In the genomic region with DNA sequence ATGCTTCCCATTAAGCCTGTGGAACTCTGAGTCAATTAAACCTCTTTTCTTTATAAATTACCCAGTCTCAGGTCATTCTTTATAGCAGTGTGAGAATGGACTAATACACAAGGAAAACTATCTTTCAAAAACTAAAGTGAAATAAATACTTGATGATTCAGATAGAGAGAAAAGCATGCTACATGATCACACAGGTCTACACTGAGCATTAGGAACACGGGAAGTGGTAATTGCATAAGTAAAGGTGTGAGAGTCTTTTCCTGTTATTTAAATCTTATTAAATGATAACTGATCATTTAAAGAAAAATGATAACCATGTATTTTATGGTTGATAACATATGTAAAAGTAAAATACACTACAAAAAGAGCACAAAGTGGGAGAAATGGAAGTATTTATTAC, we compare ENCODE assay signal across 23 cellular contexts.
DNase-seq lines count a peak whose midpoint lies in the region; ATAC-seq, FAIRE-seq and TF ChIP-seq lines count a peak whose summit lies in the region.
"Had no signal": no experiment of that assay in that cellular context is flagged by ENCODE, and none has a peak within 500 bp of the region (broad histone marks: within the 10 kb centered on the region; RNA-seq: fewer than 3 reads in every experiment).

No MANE protein-coding gene starts in this region.

- BruUV-seq in mammary epithelial cell (replicated peaks; lab: Mats Ljungman, UMichigan) = no TSS peak

- no peaks in the 10 kb centered on the region for H3K27me3 ChIP-seq in mammary epithelial cell (ENCODE audit: insufficient read depth, low read length)
- H3K27me3 ChIP-seq in breast epithelium = no peaks in the 10 kb centered on the region
- no peaks in the 10 kb centered on the region for H3K27me3 ChIP-seq in keratinocyte (ENCODE audit: control insufficient read depth, extremely low read depth, insufficient read depth, low read length)
- H3K27me3 ChIP-seq: BLaER1 treated with 17β-estradiol and CSF1 and Interleukin-3, amounts not matched to agents 10 nM and 100 nM had no signal

- ATAC-seq in esophagus mucosa (peak; percentile 32), left lobe of liver (no peak)
- ATAC-seq: A549; CD8-positive, alpha-beta T cell; GM12878 had no signal

- no peaks in the 10 kb centered on the region for H3K79me2 ChIP-seq in mammary epithelial cell (ENCODE audit: insufficient read depth, low read length)
- no peaks in the 10 kb centered on the region for H3K79me2 ChIP-seq in keratinocyte (ENCODE audit: control insufficient read depth, insufficient read depth, low read length)

- no peaks in the 10 kb centered on the region for H3K9me1 ChIP-seq in keratinocyte (ENCODE audit: control insufficient read depth, extremely low read depth, insufficient read depth, low read length)

- TF ChIP-seq CTCF in mammary epithelial cell (conservative IDR thresholded peaks at IDR 0.05 in 1 of 2, IDR thresholded peaks at IDR 0.05 in 1 of 2; ENCODE audit: extremely low read depth in 1 of 2, insufficient read depth in 1 of 2, low read depth in 1 of 2, low read length in 2 of 2) = no peak
- no peak for TF ChIP-seq CTCF in breast epithelium (IDR thresholded peaks at IDR 0.05)
- TF ChIP-seq CTCF in keratinocyte (optimal IDR thresholded peaks at IDR 0.05 in 1 of 3, IDR thresholded peaks at IDR 0.05 in 1 of 3, conservative IDR thresholded peaks at IDR 0.05 in 1 of 3; ENCODE audit: extremely low read depth in 1 of 3, insufficient read depth in 2 of 3, low read length in 3 of 3) = no peak
- TF ChIP-seq CTCF in coronary artery (IDR thresholded peaks at IDR 0.05) = no peak

- WGBS in mammary epithelial cell (ENCODE audit: low coverage, missing lambda C conversion rate) = 77% methylated on average over 1 of the region's 1 CpG

- H3K9me3 ChIP-seq in mammary epithelial cell (replicated peaks; ENCODE audit: insufficient read depth, low read length) = no peaks in the 10 kb centered on the region
- H3K9me3 ChIP-seq in breast epithelium = no peaks in the 10 kb centered on the region
- H3K9me3 ChIP-seq in keratinocyte (ENCODE audit: control insufficient read depth, low read depth, low read length) = no peaks in the 10 kb centered on the region
- H3K9me3 ChIP-seq: A549; BLaER1 treated with 17β-estradiol and CSF1 and Interleukin-3, amounts not matched to agents 10 nM and 100 nM; Caco-2 had no signal

- H2AFZ ChIP-seq in mammary epithelial cell (ENCODE audit: low read depth, low read length) (no peak overlapping the region), keratinocyte (ENCODE audit: control insufficient read depth, low read length) (no peak overlapping the region)

- H3K4me3 ChIP-seq in mammary epithelial cell (replicated peaks in 1 of 3; ENCODE audit: insufficient read depth in 1 of 3, low read depth in 2 of 3, low read length in 3 of 3) = no peak overlapping the region
- H3K4me3 ChIP-seq in breast epithelium = no peak overlapping the region
- no peak overlapping the region for H3K4me3 ChIP-seq in keratinocyte (ENCODE audit: control insufficient read depth in 2 of 3, extremely low read depth in 1 of 3, insufficient read depth in 2 of 3, low read depth in 1 of 3, low read length in 3 of 3)
- H3K4me3 ChIP-seq in coronary artery = no peak overlapping the region
- H3K4me3 ChIP-seq: A549; BLaER1 treated with 17β-estradiol and CSF1 and Interleukin-3, amounts not matched to agents 10 nM and 100 nM; GM12878 had no signal

- no peaks in the 10 kb centered on the region for H3K4me1 ChIP-seq in mammary epithelial cell (ENCODE audit: insufficient read depth, low read length)
- H3K4me1 ChIP-seq in breast epithelium = no peaks in the 10 kb centered on the region
- peaks cover 5% of the 10 kb centered on the region for H3K4me1 ChIP-seq in keratinocyte (ENCODE audit: control insufficient read depth, extremely low read depth, insufficient read depth, low read length)
- H3K4me1 ChIP-seq: A549, Caco-2 had no signal

- in situ Hi-C loops in mammary epithelial cell (cut with MboI; ENCODE audit: low sequenced_read_pairs in 2 of 2) = no loop called here

- H3K9ac ChIP-seq in mammary epithelial cell (ENCODE audit: insufficient read depth, low read length) = no peak overlapping the region
- H3K9ac ChIP-seq in keratinocyte (ENCODE audit: control insufficient read depth, extremely low read depth, insufficient read depth, low read length) = no peak overlapping the region
- H3K9ac ChIP-seq: BLaER1 treated with 17β-estradiol and CSF1 and Interleukin-3, amounts not matched to agents 10 nM and 100 nM had no signal

- no peaks in the 10 kb centered on the region for H3K36me3 ChIP-seq in mammary epithelial cell (ENCODE audit: insufficient read depth, low read length)
- H3K36me3 ChIP-seq in breast epithelium = no peaks in the 10 kb centered on the region
- H3K36me3 ChIP-seq in keratinocyte (ENCODE audit: control insufficient read depth in 2 of 2, extremely low read depth in 1 of 2, insufficient read depth in 2 of 2, low read length in 2 of 2) = no peaks in the 10 kb centered on the region
- H3K36me3 ChIP-seq: BLaER1 treated with 17β-estradiol and CSF1 and Interleukin-3, amounts not matched to agents 10 nM and 100 nM had no signal

- no peak for FAIRE-seq in keratinocyte (lab: Jason Lieb, UNC)
- FAIRE-seq: A549, D721Med, GM12878, GM12892, GM18507 had no signal

- intact Hi-C loops in mammary epithelial cell (cut with micrococcal nuclease) (no loop called here), breast epithelium (cut with DNase I; ENCODE audit: low total_unique reads) (no loop called here)

- CTCF ChIA-PET in mammary epithelial cell (lab: Charles Lee; ENCODE audit: low non-redundant PET) = no interaction called here

- H4K20me1 ChIP-seq in mammary epithelial cell (ENCODE audit: insufficient read depth, low read length) = no peaks in the 10 kb centered on the region
- H4K20me1 ChIP-seq in keratinocyte (ENCODE audit: control insufficient read depth, extremely low read depth, insufficient read depth, low read length) = no peaks in the 10 kb centered on the region
- H4K20me1 ChIP-seq: BLaER1 treated with 17β-estradiol and CSF1 and Interleukin-3, amounts not matched to agents 10 nM and 100 nM had no signal

- dilution Hi-C loops in mammary epithelial cell (cut with HindIII; ENCODE audit: low sequenced_read_pairs) = no loop called here
- dilution Hi-C loops in keratinocyte (cut with MboI; ENCODE audit: extremely low pct_ligation_motif_present, low sequenced_read_pairs) = no loop called here

- DNase-seq in mammary epithelial cell (peak; percentile 8), breast epithelium (ENCODE audit: low spot score in 2 of 2) (no peak), keratinocyte (ENCODE audit: low read depth, low spot score) (no peak), coronary artery (ENCODE audit: low spot score) (no peak), left lobe of liver (ENCODE audit: low spot score) (no peak)
- DNase-seq: AML-193; Caco-2; Calu3; CD4-positive, alpha-beta T cell; CD8-positive, alpha-beta T cell; DMS79; DND-41; EL; GDM1 had no signal

- TF ChIP-seq POLR2A in breast epithelium (IDR thresholded peaks at IDR 0.05) = no peak

- H3K4me2 ChIP-seq in mammary epithelial cell (ENCODE audit: insufficient read depth, low read depth, low read length) (no peak overlapping the region), keratinocyte (ENCODE audit: control insufficient read depth, extremely low read depth, insufficient read depth, low read depth, low read length) (peak overlapping the region; percentile 11)
- H3K4me2 ChIP-seq: A549; BLaER1 treated with 17β-estradiol and CSF1 and Interleukin-3, amounts not matched to agents 10 nM and 100 nM had no signal

- H3K27ac ChIP-seq in mammary epithelial cell (ENCODE audit: insufficient read depth, low read depth, low read length) (no peak overlapping the region), breast epithelium (no peak overlapping the region), keratinocyte (ENCODE audit: control insufficient read depth, insufficient read depth, low read length) (no peak overlapping the region), coronary artery (no peak overlapping the region)
- H3K27ac ChIP-seq: 22Rv1; A549; BLaER1 treated with 17β-estradiol and CSF1 and Interleukin-3, amounts not matched to agents 10 nM and 100 nM; C4-2B had no signal
